Comparison of ENCODE assay signal across 8 cellular contexts in the genomic region with DNA sequence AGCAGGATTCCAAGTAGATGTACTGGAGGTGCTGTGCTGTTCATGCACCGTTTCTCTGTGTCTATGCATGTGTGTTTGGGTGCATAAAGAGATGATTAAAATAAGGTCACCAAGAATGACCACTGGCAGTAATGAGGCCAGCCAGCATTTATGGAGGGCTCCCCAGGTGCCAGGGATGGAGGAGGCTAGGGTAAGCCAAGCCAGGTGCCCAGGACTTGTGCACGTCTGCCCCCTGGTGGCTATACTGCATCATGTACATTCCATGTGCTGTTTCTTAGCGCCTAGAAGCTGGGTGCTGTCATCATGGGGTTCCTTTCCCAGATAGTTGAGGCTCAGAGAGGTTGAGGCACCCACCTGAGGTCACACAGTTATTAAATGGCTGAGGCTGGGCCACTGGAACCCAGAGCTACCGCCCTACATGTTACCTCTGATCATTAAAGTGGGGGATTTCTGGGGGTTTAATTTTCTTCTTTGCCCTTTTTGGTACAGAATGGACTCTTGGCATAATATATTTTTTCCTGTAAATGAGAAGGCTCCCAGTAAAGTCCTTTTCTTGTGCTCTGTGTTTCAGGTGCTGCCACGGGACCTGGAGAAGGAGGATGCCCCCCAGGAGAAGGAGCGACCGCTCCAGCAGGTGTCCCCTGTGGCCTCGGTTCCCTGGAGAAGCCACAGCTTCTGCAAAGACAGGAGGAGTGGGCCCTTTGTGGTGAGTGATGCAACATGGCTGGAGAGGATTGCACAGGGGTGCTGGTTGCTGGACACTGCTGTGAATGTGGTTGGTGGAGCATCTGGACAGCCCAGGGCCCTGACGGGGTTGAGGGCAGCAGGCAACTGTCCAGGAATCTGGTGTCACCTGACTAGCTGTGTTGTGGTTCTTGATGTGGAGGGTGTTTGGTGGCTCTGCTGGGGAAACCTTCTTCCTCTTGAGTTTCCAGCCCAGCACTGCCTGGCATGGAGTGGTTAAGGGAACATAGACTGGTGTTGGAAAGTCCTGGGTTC.
DNase-seq lines count a peak whose midpoint lies in the region; ATAC-seq, FAIRE-seq and TF ChIP-seq lines count a peak whose summit lies in the region.

No MANE protein-coding gene starts in this region.

- DNase-seq in AG04450 (ENCODE audit: low read depth, low spot score) (no peak), GM19239 (ENCODE audit: insufficient read length, low spot score) (peak; percentile 71), NCI-H69 (lab: John Stamatoyannopoulos, UW) (peak; percentile 82), memory B cell (ENCODE audit: low spot score in 2 of 2) (peak; percentile 21 to 49)
- DNase-seq in activated CD4-positive, alpha-beta T cell treated with anti-CD3 and anti-CD28 coated beads, Interleukin-2, amount 50 U/mL, for 48 hours, result peak; percentile 76 to 81
- DNase-seq in effector CD4-positive, alpha-beta T cell, result peak; percentile 62
- peak; percentile 63 for DNase-seq in stimulated activated CD8-positive, alpha-beta memory T cell treated with anti-CD3 and anti-CD28 coated beads, Interleukin-4, amount 100 ng/mL, for 24 hours (ENCODE audit: low read depth)

- POLR2A ChIA-PET in AG04450 (lab: Yijun Ruan, JAX), result no interaction called here

- peak; percentile 79 for TF ChIP-seq CTCF in AG04450 (IDR thresholded peaks at IDR 0.05; ENCODE audit: low read depth, low read length)

- H3K27me3 ChIP-seq in AG04450 (ENCODE audit: control insufficient read depth, insufficient read depth, low read length), result no peaks in the 10 kb centered on the region

- no peak overlapping the region for H3K27ac Mint-ChIP-seq in memory B cell

- H3K27ac ChIP-seq in AG04450 (ENCODE audit: low read depth, low read length), result no peak overlapping the region

- H3K9me3 Mint-ChIP-seq in memory B cell, result peaks cover 2% of the 10 kb centered on the region

- no peaks in the 10 kb centered on the region for H3K4me1 Mint-ChIP-seq in memory B cell

- H3K9me3 ChIP-seq in AG04450 (ENCODE audit: control insufficient read depth, insufficient read depth, low read length), result peaks cover 8% of the 10 kb centered on the region; the same call in 1 of the 2 replicates

- ATAC-seq in memory B cell (ENCODE audit: low read depth) (no peak), GM19351 (IDR thresholded peaks at IDR 0.05; ENCODE audit: unreplicated experiment) (no peak)

- CTCF ChIA-PET in AG04450 (lab: Charles Lee), result interaction anchor here (0.7 to 5.9 kb wide), 6 partner anchors 90 to 283 kb away, joined by 3 to 63 read pairs (median 4); no protein-coding TSS in a partner anchor

- peak; percentile 91 for FAIRE-seq in GM19239 (lab: Jason Lieb, UNC)

- no peak overlapping the region for H3K4me3 Mint-ChIP-seq in memory B cell

- peaks cover 6% of the 10 kb centered on the region for H3K27me3 Mint-ChIP-seq in memory B cell

- H3K36me3 Mint-ChIP-seq in memory B cell, result no peaks in the 10 kb centered on the region

- H3K4me3 ChIP-seq in AG04450 (ENCODE audit: low read depth, low read length), result no peak overlapping the region
